In genomic region chr9:135392511-135392910, GRCh38 we compare ENCODE assay signal across 30 cellular contexts.
"Had no signal": no experiment of that assay in that cellular context is flagged by ENCODE, and none has a peak within 500 bp of the region (broad histone marks: within the 10 kb centered on the region; RNA-seq: fewer than 3 reads in every experiment).

No MANE protein-coding gene starts in this region.

- H3K4me3 ChIP-seq: esophagus squamous epithelium, right atrium auricular region, smooth muscle cell, suprapubic skin, tibial artery, upper lobe of right lung had no signal

- H3K27ac ChIP-seq: epithelial cell of prostate, esophagus squamous epithelium, right atrium auricular region, suprapubic skin, tibial artery, upper lobe of right lung had no signal

- ATAC-seq: left cardiac atrium; left ventricle myocardium superior; stimulated activated memory B cell treated with anti-CD40 and anti-IgM and Interleukin-4, amounts not matched to agents 10 μg/mL and 1 μg/mL and 100 μg/mL, for 72 hours; upper lobe of right lung had no signal

- H3K27me3 Mint-ChIP-seq: activated CD4-positive, alpha-beta memory T cell treated with anti-CD3 and anti-CD28 coated beads for 36 hours; activated CD4-positive, alpha-beta T cell treated with anti-CD3 and anti-CD28 coated beads, Interleukin-2, amount 10 ng/mL, durations not matched to agents 24 days and 14 days had no signal

- H3K27me3 ChIP-seq: right atrium auricular region, upper lobe of right lung had no signal

- H3K36me3 ChIP-seq: esophagus squamous epithelium, right atrium auricular region, suprapubic skin, tibial artery, upper lobe of right lung had no signal

- H3K4me1 ChIP-seq: esophagus squamous epithelium, right atrium auricular region, suprapubic skin, tibial artery, upper lobe of right lung had no signal

- DNase-seq: activated CD4-positive, alpha-beta memory T cell treated with anti-CD3 and anti-CD28 coated beads for 36 hours; activated CD4-positive, alpha-beta T cell treated with anti-CD3 and anti-CD28 coated beads, Interleukin-2, amount 10 ng/mL, durations not matched to agents 24 days and 14 days; activated CD4-positive, CD25-positive, alpha-beta regulatory T cell treated with anti-CD3 and anti-CD28 coated beads, Interleukin-2, amount 50 U/mL, for 72 hours; activated CD8-positive, alpha-beta memory T cell treated with anti-CD3 and anti-CD28 coated beads, Interleukin-2, amount 50 U/mL, for 4 hours; activated gamma-delta T cell treated with Interleukin-2 at 50 U/mL for 16 hours; activated naive CD4-positive, alpha-beta T cell treated with anti-CD3 and anti-CD28 coated beads, Interleukin-2, amount 50 U/mL, for 16 hours; activated T-cell treated with anti-CD3 and anti-CD28 coated beads, Interleukin-2, amount 50 U/mL, for 1 hour; amygdala; dermis blood vessel endothelial cell; effector CD4-positive, alpha-beta T cell; esophagus squamous epithelium; foreskin melanocyte; left cardiac atrium; left ventricle myocardium superior; naive B cell; stimulated activated CD4-positive, alpha-beta T cell treated with anti-CD3 and anti-CD28 coated beads, Interleukin-1b, Interleukin-23, amount 100 ng/mL, for 48 hours; stimulated activated CD4-positive, alpha-beta T cell treated with anti-CD3 and anti-CD28 coated beads, Interleukin-4, amount 100 ng/mL, for 4 hours; stimulated activated CD8-positive, alpha-beta memory T cell treated with anti-CD3 and anti-CD28 coated beads, Interleukin-4, amount 100 ng/mL, for 48 hours; T-helper 9 cell; tibial artery; upper lobe of right lung had no signal

- H3K27ac Mint-ChIP-seq: activated CD4-positive, alpha-beta memory T cell treated with anti-CD3 and anti-CD28 coated beads for 36 hours; activated CD4-positive, alpha-beta T cell treated with anti-CD3 and anti-CD28 coated beads, Interleukin-2, amount 10 ng/mL, durations not matched to agents 24 days and 14 days; mesothelial cell of epicardium; stimulated activated memory B cell treated with anti-CD40 and anti-IgM and Interleukin-4, amounts not matched to agents 10 μg/mL and 1 μg/mL and 100 μg/mL, for 72 hours; T-helper 1 cell treated with Interleukin-12 subunit alpha and Interleukin-12 subunit beta and Interleukin-4 antibody, amounts not matched to agents 30 μg/mL and 1 μg/mL, for 36 hours had no signal

- H3K4me2 ChIP-seq: smooth muscle cell had no signal

- H3K9me3 Mint-ChIP-seq: activated CD4-positive, alpha-beta T cell treated with anti-CD3 and anti-CD28 coated beads, Interleukin-2, amount 10 ng/mL, durations not matched to agents 24 days and 14 days; central memory CD8-positive, alpha-beta T cell; T-helper 1 cell treated with Interleukin-12 subunit alpha and Interleukin-12 subunit beta and Interleukin-4 antibody, amounts not matched to agents 30 μg/mL and 1 μg/mL, for 36 hours had no signal

- H3K4me1 Mint-ChIP-seq: activated CD4-positive, alpha-beta T cell treated with anti-CD3 and anti-CD28 coated beads, Interleukin-2, amount 10 ng/mL, durations not matched to agents 24 days and 14 days; central memory CD8-positive, alpha-beta T cell; mesothelial cell of epicardium; naive B cell; stimulated activated memory B cell treated with anti-CD40 and anti-IgM and Interleukin-4, amounts not matched to agents 10 μg/mL and 1 μg/mL and 100 μg/mL, for 72 hours had no signal

- H3K4me3 Mint-ChIP-seq: activated CD4-positive, alpha-beta memory T cell treated with anti-CD3 and anti-CD28 coated beads for 36 hours; activated CD4-positive, alpha-beta T cell treated with anti-CD3 and anti-CD28 coated beads, Interleukin-2, amount 10 ng/mL, durations not matched to agents 24 days and 14 days; central memory CD8-positive, alpha-beta T cell; mesothelial cell of epicardium; naive B cell; neural crest cell; stimulated activated memory B cell treated with anti-CD40 and anti-IgM and Interleukin-4, amounts not matched to agents 10 μg/mL and 1 μg/mL and 100 μg/mL, for 72 hours; T-helper 1 cell treated with Interleukin-12 subunit alpha and Interleukin-12 subunit beta and Interleukin-4 antibody, amounts not matched to agents 30 μg/mL and 1 μg/mL, for 36 hours had no signal

- H3K36me3 Mint-ChIP-seq: activated CD4-positive, alpha-beta memory T cell treated with anti-CD3 and anti-CD28 coated beads for 36 hours; mesothelial cell of epicardium; naive B cell; stimulated activated memory B cell treated with anti-CD40 and anti-IgM and Interleukin-4, amounts not matched to agents 10 μg/mL and 1 μg/mL and 100 μg/mL, for 72 hours had no signal
